In genomic region chr1:1013922-1014617, GRCh38 we compare ENCODE assay signal across 5 cellular contexts. TPM values are rescaled to one million over a fixed set of nuclear protein-coding genes. Genes with fewer than 3 reads are reported as not detected.
DNase-seq lines count a peak whose midpoint lies in the region; ATAC-seq and TF ChIP-seq lines count a peak whose summit lies in the region.

No MANE protein-coding gene starts in this region.

- no peak for DNase-seq in Jurkat, Clone E6-1 (ENCODE audit: low read depth, low spot score)
- peak; percentile 31 for DNase-seq in activated naive CD8-positive, alpha-beta T cell treated with anti-CD3 and anti-CD28 coated beads for 36 hours
- DNase-seq in mucosa of descending colon (peak in 2 of 3 donors; percentile 52 to 64), mesenteric fat pad (ENCODE audit: low spot score) (no peak)

- peak; percentile 16 for ATAC-seq in mucosa of descending colon
- no peak for ATAC-seq in GM18870 (IDR thresholded peaks at IDR 0.05; ENCODE audit: unreplicated experiment)

- H3K36me3 ChIP-seq in mucosa of descending colon (ENCODE audit: low read depth) = no peaks in the 10 kb centered on the region

- no peak for TF ChIP-seq CTCF in mucosa of descending colon (IDR thresholded peaks at IDR 0.05)

- peak overlapping the region; percentile 93 for H3K27ac Mint-ChIP-seq in activated naive CD8-positive, alpha-beta T cell treated with anti-CD3 and anti-CD28 coated beads for 36 hours

- H3K4me1 Mint-ChIP-seq in activated naive CD8-positive, alpha-beta T cell treated with anti-CD3 and anti-CD28 coated beads for 36 hours = peaks cover 24% of the 10 kb centered on the region

- peaks cover 5% of the 10 kb centered on the region for H3K27me3 Mint-ChIP-seq in activated naive CD8-positive, alpha-beta T cell treated with anti-CD3 and anti-CD28 coated beads for 36 hours

- H3K9me3 Mint-ChIP-seq in activated naive CD8-positive, alpha-beta T cell treated with anti-CD3 and anti-CD28 coated beads for 36 hours = no peaks in the 10 kb centered on the region

- intact Hi-C loops in mucosa of descending colon (cut with DNase I, micrococcal nuclease) = no loop called here

- H3K4me3 Mint-ChIP-seq in activated naive CD8-positive, alpha-beta T cell treated with anti-CD3 and anti-CD28 coated beads for 36 hours = peak overlapping the region; percentile 89

- H3K9me3 ChIP-seq in mucosa of descending colon = no peaks in the 10 kb centered on the region

- H3K36me3 Mint-ChIP-seq in activated naive CD8-positive, alpha-beta T cell treated with anti-CD3 and anti-CD28 coated beads for 36 hours = peaks cover 3% of the 10 kb centered on the region

- peak overlapping the region; percentile 90 for H3K4me3 ChIP-seq in Jurkat, Clone E6-1 (ENCODE audit: low read length)
- no peak overlapping the region for H3K4me3 ChIP-seq in mucosa of descending colon

- H3K4me1 ChIP-seq in mucosa of descending colon (ENCODE audit: low read depth) = peaks cover 13% of the 10 kb centered on the region

RNA-seq across cellular contexts. Expression of gene ISG15, which starts 0.8 kb away (rescaled TPM):
- polyA plus RNA-seq in Jurkat, Clone E6-1 (2012; ENCODE audit: insufficient read depth, insufficient read length) = 112 TPM
- total RNA-seq in activated naive CD8-positive, alpha-beta T cell treated with anti-CD3 and anti-CD28 coated beads for 36 hours = 10 to 100 TPM; 71.7 to 78.4 TPM
- total RNA-seq in mucosa of descending colon = 10 to 100 TPM; 37.5 to 41.7 (median 38.7) TPM
- 47.0 TPM for total RNA-seq in mesenteric fat pad

RNA-seq across cellular contexts. Expression of gene AGRN, which starts 5.8 kb away (rescaled TPM):
- polyA plus RNA-seq in Jurkat, Clone E6-1 (2012; ENCODE audit: insufficient read depth, insufficient read length) = 31.5 TPM
- 10 to 100 TPM; 30.4 to 30.5 TPM for total RNA-seq in activated naive CD8-positive, alpha-beta T cell treated with anti-CD3 and anti-CD28 coated beads for 36 hours
- 10 to 100 TPM; 32.0 to 54.4 (median 40.6) TPM for total RNA-seq in mucosa of descending colon
- total RNA-seq in mesenteric fat pad = 17.6 TPM

RNA-seq across cellular contexts. Expression of gene HES4, which starts 14.2 kb away (rescaled TPM):
- polyA plus RNA-seq in Jurkat, Clone E6-1 (2012; ENCODE audit: insufficient read depth, insufficient read length) = 141 TPM
- 1 to 10 TPM in 1 of 2 experiments, under 1 TPM in 1; 0.93 to 1.1 TPM for total RNA-seq in activated naive CD8-positive, alpha-beta T cell treated with anti-CD3 and anti-CD28 coated beads for 36 hours
- total RNA-seq in mucosa of descending colon (10 to 100 TPM; 10.3 to 22.7 (median 21.1) TPM), mesenteric fat pad (25.5 TPM)

RNA-seq across cellular contexts. Expression of gene PERM1, which starts 32.2 kb away (rescaled TPM):
- polyA plus RNA-seq in Jurkat, Clone E6-1 (2012; ENCODE audit: insufficient read depth, insufficient read length) = not detected
- not detected for total RNA-seq in activated naive CD8-positive, alpha-beta T cell treated with anti-CD3 and anti-CD28 coated beads for 36 hours
- total RNA-seq in mucosa of descending colon (under 1 TPM in 1 of 3 donors, not detected in 2; 0.24 TPM), mesenteric fat pad (not detected)

RNA-seq across cellular contexts. Expression of gene PLEKHN1, which starts 47.8 kb away (rescaled TPM):
- polyA plus RNA-seq in Jurkat, Clone E6-1 (2012; ENCODE audit: insufficient read depth, insufficient read length) = not detected
- total RNA-seq in activated naive CD8-positive, alpha-beta T cell treated with anti-CD3 and anti-CD28 coated beads for 36 hours = 1 to 10 TPM in 1 of 2 experiments, under 1 TPM in 1; 0.85 to 1.3 TPM
- total RNA-seq in mucosa of descending colon (under 1 TPM; 0.23 to 0.99 (median 0.32) TPM), mesenteric fat pad (0.39 TPM)

Comparison
In these comparisons a context has a peak if more than half of its experiments do, and no peak if none do; other contexts are left out.
1. DNase-seq: peak in activated naive CD8-positive, alpha-beta T cell treated with anti-CD3 and anti-CD28 coated beads for 36 hours (single experiment) and mucosa of descending colon (2 of 3); none in Jurkat, Clone E6-1 (single experiment) and mesenteric fat pad (single experiment).
2. RNA of gene HES4, which starts 14.2 kb away (total RNA-seq): 25.5 TPM in mesenteric fat pad (single experiment) and 10.3 to 22.7 TPM in mucosa of descending colon; 0.93 to 1.1 TPM in activated naive CD8-positive, alpha-beta T cell treated with anti-CD3 and anti-CD28 coated beads for 36 hours; every median in the first group is over 4 times any median in the second.